In genomic region chr14:55270832-55271571, GRCh38 we compare ENCODE assay signal across 8 cellular contexts. TPM values are rescaled to one million over a fixed set of nuclear protein-coding genes. Genes with fewer than 3 reads are reported as not detected.
DNase-seq lines count a peak whose midpoint lies in the region; ATAC-seq and TF ChIP-seq lines count a peak whose summit lies in the region.

Gene FBXO34 (plus strand): TSS chr14:55271421. CDS start chr14:55350391, 78,970 bp downstream.

- no peaks in the 10 kb centered on the region for H3K9me3 Mint-ChIP-seq in activated naive CD4-positive, alpha-beta T cell treated with anti-CD3 and anti-CD28 coated beads, Interleukin-2, amount 50 U/mL, for 72 hours

- CTCF ChIA-PET in GM10248 (lab: Yijun Ruan, JAX): interaction anchor here (0.6 to 3.0 kb wide), 38 partner anchors 8 to 310 kb away, joined by 3 to 56 read pairs (median 4); no protein-coding TSS in a partner anchor

- H3K4me1 ChIP-seq in thoracic aorta (ENCODE audit: control insufficient read depth in 1 of 2, low read depth in 2 of 2): peaks cover 25 to 55% of the 10 kb centered on the region in 2 donors

- DNase-seq in GM10248 (ENCODE audit: extremely low spot score): peak; percentile 96
- DNase-seq in NCI-H1048 (lab: John Stamatoyannopoulos, UW): peak; percentile 95
- DNase-seq in activated naive CD4-positive, alpha-beta T cell treated with anti-CD3 and anti-CD28 coated beads, Interleukin-2, amount 50 U/mL, for 72 hours (ENCODE audit: low spot score in 2 of 2): peak; percentile 99 to 100
- DNase-seq in glomerular endothelial cell (ENCODE audit: extremely low read depth, low read depth, low spot score): peak; percentile 64
- DNase-seq in omental fat pad (ENCODE audit: low spot score): peak; percentile 99
- DNase-seq in thoracic aorta (ENCODE audit: low spot score): peak; percentile 97

- peak; percentile 80 for ATAC-seq in HG02571 (IDR thresholded peaks at IDR 0.05; ENCODE audit: unreplicated experiment)
- ATAC-seq in SK-N-SH treated with all-trans-retinoic acid at 6 μM for 48 hours: peak; percentile 96
- peak; percentile 93 to 94 for ATAC-seq in activated naive CD4-positive, alpha-beta T cell treated with anti-CD3 and anti-CD28 coated beads, Interleukin-2, amount 50 U/mL, for 72 hours
- ATAC-seq in omental fat pad (ENCODE audit: low FRiP score): peak; percentile 96
- peak; percentile 93 for ATAC-seq in thoracic aorta (ENCODE audit: insufficient number of reproducible peaks, low FRiP score, low read depth)

- peak within 1 kb of the TSS; percentile 76 to 84 for H3K27ac ChIP-seq in thoracic aorta

- peak; percentile 99 for TF ChIP-seq CTCF in GM10248 (IDR thresholded peaks at IDR 0.05; ENCODE audit: control extremely low read depth, extremely low read depth, low read depth, missing control alignments)
- TF ChIP-seq CTCF in omental fat pad (IDR thresholded peaks at IDR 0.05): peak in 2 of 3 donors; percentile 78 to 81
- peak; percentile 99 for TF ChIP-seq CTCF in thoracic aorta (IDR thresholded peaks at IDR 0.05)

- H3K36me3 Mint-ChIP-seq in activated naive CD4-positive, alpha-beta T cell treated with anti-CD3 and anti-CD28 coated beads, Interleukin-2, amount 50 U/mL, for 72 hours: no peaks in the 10 kb centered on the region

- no peaks in the 10 kb centered on the region for H3K36me3 ChIP-seq in thoracic aorta

- POLR2A ChIA-PET in GM10248 (lab: Yijun Ruan, JAX): no interaction called here

- H3K27me3 ChIP-seq in thoracic aorta (replicated peaks; ENCODE audit: insufficient read depth): no peaks in the 10 kb centered on the region

- H3K27ac Mint-ChIP-seq in activated naive CD4-positive, alpha-beta T cell treated with anti-CD3 and anti-CD28 coated beads, Interleukin-2, amount 50 U/mL, for 72 hours: peak within 1 kb of the TSS; percentile 85 to 88

- peak within 1 kb of the TSS; percentile 97 for H3K4me3 ChIP-seq in thoracic aorta

- H3K9me3 ChIP-seq in thoracic aorta: no peaks in the 10 kb centered on the region

TF ChIP-seq in SK-N-SH treated with all-trans-retinoic acid at 6 μM for 48 hours, 23 proteins besides CTCF, POLR2A, EP300 and RAD21:
- no peak for TF ChIP-seq RARB (CRISPR knock-in tag; IDR thresholded peaks at IDR 0.05)

RNA-seq across cellular contexts. Expression of gene FBXO34, which starts in this region (rescaled TPM):
- total RNA-seq in activated naive CD4-positive, alpha-beta T cell treated with anti-CD3 and anti-CD28 coated beads, Interleukin-2, amount 50 U/mL, for 72 hours: 10 to 100 TPM; 26.7 to 27.5 TPM
- total RNA-seq in glomerular endothelial cell (15.1 and 17.3 TPM in 2 replicates), omental fat pad (10 to 100 TPM; 17.3 to 23.3 (median 18.7) TPM), thoracic aorta (10 to 100 TPM; 16.0 to 21.6 TPM)

Comparison
In these comparisons a context has a peak if more than half of its experiments do, and no peak if none do; other contexts are left out.
1. Peak in every context shown above with its lines: DNase-seq, ATAC-seq, H3K4me3 ChIP-seq and H3K27ac ChIP-seq.